ENCODE assay signal across 20 cellular contexts in the genomic region with DNA sequence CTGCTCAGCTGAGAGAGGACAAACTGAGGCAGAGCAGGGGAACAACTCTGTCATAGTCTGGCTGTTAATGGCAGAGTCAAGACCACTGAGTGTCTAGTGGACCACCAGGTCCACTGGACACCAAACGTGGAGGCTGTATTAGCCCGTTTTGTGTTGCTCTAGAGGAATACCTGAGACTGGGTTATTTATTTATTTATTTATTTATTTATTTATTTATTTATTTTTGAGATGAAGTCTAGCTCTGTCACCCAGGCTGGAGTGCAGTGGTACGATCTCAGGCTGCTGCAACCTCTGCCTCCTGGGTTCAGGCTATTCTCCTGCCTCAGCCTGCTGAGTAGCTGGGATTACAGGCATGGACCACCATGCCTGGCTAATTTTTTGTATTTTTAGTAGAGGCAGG. TPM values are rescaled to one million over a fixed set of nuclear protein-coding genes. Genes with fewer than 3 reads are reported as not detected.
"Had no signal": no experiment of that assay in that cellular context is flagged by ENCODE, and none has a peak within 500 bp of the region (broad histone marks: within the 10 kb centered on the region; RNA-seq: fewer than 3 reads in every experiment).

No MANE protein-coding gene starts in this region.

RNA-seq across cellular contexts. Expression of a gene that starts 40.6 kb away (rescaled TPM):
- total RNA-seq: kidney; kidney epithelial cell; left cardiac atrium; left colon; left lobe of liver; left lung; left ventricle myocardium inferior; left ventricle myocardium superior; lower lobe of right lung; lung; lung microvascular endothelial cell; mammary epithelial cell; mesenteric fat pad; mucosa of descending colon; mucosa of gallbladder; myocyte; naive thymus-derived CD4-positive, alpha-beta T cell had no signal
- polyA plus RNA-seq: immature natural killer cell; keratinocyte; liver; mammary epithelial cell; naive thymus-derived CD4-positive, alpha-beta T cell had no signal
